Comparison of ENCODE assay signal across 20 cellular contexts in genomic region chr14:46058964-46059580, GRCh38.
"Had no signal": no experiment of that assay in that cellular context is flagged by ENCODE, and none has a peak within 500 bp of the region (broad histone marks: within the 10 kb centered on the region; RNA-seq: fewer than 3 reads in every experiment).

No MANE protein-coding gene starts in this region.

- DNase-seq: esophagus squamous epithelium; foreskin fibroblast; glutamatergic neuron; immature natural killer cell; left lung; lower lobe of right lung; nucleus accumbens; ovary; right cardiac atrium; small intestine; stimulated activated CD4-positive, alpha-beta T cell treated with anti-CD3 and anti-CD28 coated beads, Interleukin-12 subunit alpha, Interleukin-12 subunit beta, amount 100 ng/mL, for 4 hours; stimulated activated naive CD4-positive, alpha-beta T cell; stomach; substantia nigra; transverse colon had no signal

- H3K27me3 ChIP-seq: esophagus squamous epithelium, gastroesophageal sphincter, left lung, neural progenitor cell, ovary, stomach, transverse colon had no signal

- H3K9ac ChIP-seq: neural progenitor cell had no signal

- H3K9me3 ChIP-seq: esophagus squamous epithelium, gastroesophageal sphincter, lower lobe of right lung, ovary, stomach, thoracic aorta, transverse colon had no signal

- H3K4me2 ChIP-seq: neural progenitor cell had no signal

- H3K36me3 ChIP-seq: esophagus squamous epithelium, gastroesophageal sphincter, left lung, lower lobe of right lung, neural progenitor cell, ovary, stomach, thoracic aorta, transverse colon had no signal

- H2AFZ ChIP-seq: neural progenitor cell had no signal

- H3K27ac ChIP-seq: esophagus squamous epithelium, gastroesophageal sphincter, left lung, lower lobe of right lung, neural progenitor cell, ovary, stomach, thoracic aorta, transverse colon had no signal

- H3K4me3 ChIP-seq: esophagus squamous epithelium, gastroesophageal sphincter, left lung, lower lobe of right lung, neural progenitor cell, ovary, stomach, thoracic aorta, transverse colon had no signal

- FAIRE-seq: keratinocyte, small intestine had no signal

- ATAC-seq: gastroesophageal sphincter; left lung; lower lobe of right lung; natural killer cell treated with Interleukin-12 subunit alpha and Interleukin-12 subunit beta and Interleukin-15 and Interleukin-18, amount 100 ng/mL, for 72 hours; right cardiac atrium had no signal
